13 cellular contexts compared by ENCODE assay signal in the genomic region with DNA sequence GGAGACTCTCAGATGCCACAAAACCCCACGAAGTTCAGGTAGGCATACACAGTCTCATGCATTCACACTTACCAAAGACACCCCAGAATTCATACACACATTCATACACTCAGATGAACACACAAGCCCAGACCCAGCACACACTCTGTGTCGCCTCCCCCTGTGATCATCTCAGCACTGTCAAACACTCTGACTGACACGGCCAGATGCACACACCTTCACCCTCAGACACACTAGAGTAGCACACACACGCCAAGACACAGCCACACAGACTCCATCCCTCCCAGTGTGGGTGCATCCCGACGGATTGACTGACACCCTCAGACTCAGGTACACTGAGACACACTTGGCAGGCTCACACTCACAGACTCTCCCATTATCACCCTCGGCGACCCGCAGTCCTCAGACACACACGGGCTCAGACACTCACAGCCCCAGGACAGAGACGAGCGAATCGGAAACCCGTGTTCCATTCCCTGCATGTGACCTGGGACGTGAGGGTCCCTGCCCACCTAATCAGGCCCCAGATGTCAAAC. TPM values are rescaled to one million over a fixed set of nuclear protein-coding genes. Genes with fewer than 3 reads are reported as not detected.
A peak's percentile ranks its signal among the peaks of the same experiment; 100 is the strongest.
DNase-seq lines count a peak whose midpoint lies in the region; ATAC-seq and TF ChIP-seq lines count a peak whose summit lies in the region.
"Had no signal": no experiment of that assay in that cellular context is flagged by ENCODE, and none has a peak within 500 bp of the region (broad histone marks: within the 10 kb centered on the region; RNA-seq: fewer than 3 reads in every experiment).

No MANE protein-coding gene starts in this region.

- H4K20me1 ChIP-seq in neural cell (ENCODE audit: insufficient read depth): no peaks in the 10 kb centered on the region

- no peaks in the 10 kb centered on the region for H3K9me2 ChIP-seq in neural cell (ENCODE audit: insufficient read depth, low read length)

- no peak for ATAC-seq in RWPE2 (ENCODE audit: low read depth)
- ATAC-seq in HG02610 (IDR thresholded peaks at IDR 0.05; ENCODE audit: unreplicated experiment): no peak
- ATAC-seq in GM19328 (IDR thresholded peaks at IDR 0.05; ENCODE audit: unreplicated experiment): no peak
- no peak for ATAC-seq in HG02840 (IDR thresholded peaks at IDR 0.05; ENCODE audit: low FRiP score, unreplicated experiment)

- H3K9me3 ChIP-seq in RWPE2 (ENCODE audit: severe bottlenecking): peaks cover 5% of the 10 kb centered on the region
- peaks cover 4% of the 10 kb centered on the region for H3K9me3 ChIP-seq in endodermal cell (ENCODE audit: control insufficient read depth, low read length)
- H3K9me3 ChIP-seq in neural cell (ENCODE audit: low read length): no peaks in the 10 kb centered on the region

- H2AFZ ChIP-seq in neural cell (ENCODE audit: low read depth, low read length): peak overlapping the region; percentile 83

- DNase-seq in GM13976 (ENCODE audit: low spot score) (peak; percentile 17), RWPE2 (ENCODE audit: low spot score) (peak; percentile 74), endodermal cell (peak; percentile 37), H7 (no peak)
- DNase-seq: gastrocnemius medialis, MG63, OCI-M1, transverse colon had no signal

- H3K79me2 ChIP-seq in neural cell (replicated peaks; ENCODE audit: insufficient read depth, low read length): peaks cover 15% of the 10 kb centered on the region

- no peaks in the 10 kb centered on the region for H3K9me3 Mint-ChIP-seq in endodermal cell

- H3K4me3 ChIP-seq in RWPE2 (ENCODE audit: severe bottlenecking) (no peak overlapping the region), endodermal cell (ENCODE audit: low read length) (peak overlapping the region; percentile 34), neural cell (ENCODE audit: low read length) (peak overlapping the region; percentile 76), H7 (ENCODE audit: insufficient read depth, low read depth, low read length) (no peak overlapping the region)
- H3K4me3 ChIP-seq: MG63 had no signal

- no peaks in the 10 kb centered on the region for H3F3A ChIP-seq in neural cell (ENCODE audit: insufficient read depth, low read length, poor library complexity, severe bottlenecking)

- H3K4me1 Mint-ChIP-seq in endodermal cell: peaks cover 10% of the 10 kb centered on the region

- TF ChIP-seq RAD21 in neural cell (conservative IDR thresholded peaks at IDR 0.05): no peak

- no peaks in the 10 kb centered on the region for H3K36me3 Mint-ChIP-seq in endodermal cell (ENCODE audit: low read depth)

- TF ChIP-seq CTCF in GM13976 (IDR thresholded peaks at IDR 0.05; ENCODE audit: borderline replicate concordance, control extremely low read depth, extremely low read depth, insufficient read depth, missing control alignments): no peak
- TF ChIP-seq CTCF in RWPE2 (IDR thresholded peaks at IDR 0.05; ENCODE audit: poor library complexity, severe bottlenecking): no peak
- no peak for TF ChIP-seq CTCF in endodermal cell (conservative IDR thresholded peaks at IDR 0.05)
- TF ChIP-seq CTCF in neural cell (IDR thresholded peaks at IDR 0.05; ENCODE audit: poor library complexity, severe bottlenecking): no peak

- H3K9ac ChIP-seq in endodermal cell (ENCODE audit: extremely low read depth, low read length, poor library complexity, severe bottlenecking) (no peak overlapping the region), neural cell (ENCODE audit: low read length) (peak overlapping the region; percentile 82)

- WGBS in endodermal cell (ENCODE audit: insufficient coverage in 1 of 2, insufficient read length in 1 of 2), 2 experiments: 88 to 90% methylated on average over 13 to 15 of the region's 15 CpGs

- H3K4me1 ChIP-seq in RWPE2 (ENCODE audit: insufficient read depth, poor library complexity, severe bottlenecking) (no peaks in the 10 kb centered on the region), endodermal cell (ENCODE audit: control insufficient read depth, insufficient read depth, low read length) (no peaks in the 10 kb centered on the region)

- TF ChIP-seq EP300 in neural cell (conservative IDR thresholded peaks at IDR 0.05; ENCODE audit: poor library complexity, severe bottlenecking): no peak

- H3K4me2 ChIP-seq in neural cell (ENCODE audit: low read length): peak overlapping the region; percentile 73

- H3K27ac ChIP-seq in RWPE2 (ENCODE audit: poor library complexity, severe bottlenecking) (no peak overlapping the region), endodermal cell (ENCODE audit: low read depth, low read length) (no peak overlapping the region), neural cell (ENCODE audit: low read length) (peak overlapping the region; percentile 49)
- H3K27ac ChIP-seq: gastrocnemius medialis, transverse colon had no signal

- H3K4me3 Mint-ChIP-seq in endodermal cell: peak overlapping the region; percentile 48

- in situ Hi-C loops in GM13976 (cut with MboI; ENCODE audit: low sequenced_read_pairs, unreplicated experiment): no loop called here

- H3K36me3 ChIP-seq in RWPE2 (ENCODE audit: low read depth) (no peaks in the 10 kb centered on the region), endodermal cell (ENCODE audit: control insufficient read depth, insufficient read depth, low read length) (no peaks in the 10 kb centered on the region), neural cell (ENCODE audit: insufficient read depth, low read length) (no peaks in the 10 kb centered on the region), H7 (replicated peaks; ENCODE audit: control insufficient read depth, insufficient read depth, low read length) (no peaks in the 10 kb centered on the region)
- H3K36me3 ChIP-seq: gastrocnemius medialis, MG63, transverse colon had no signal

- peaks cover 66% of the 10 kb centered on the region for H3K27me3 ChIP-seq in RWPE2 (ENCODE audit: insufficient read depth, poor library complexity, severe bottlenecking)
- peaks cover 68% of the 10 kb centered on the region for H3K27me3 ChIP-seq in endodermal cell (ENCODE audit: control insufficient read depth, insufficient read depth, low read length, poor library complexity, severe bottlenecking)
- H3K27me3 ChIP-seq in neural cell (ENCODE audit: insufficient read depth, low read depth, low read length): peaks cover 8% of the 10 kb centered on the region
- peaks cover 52% of the 10 kb centered on the region for H3K27me3 ChIP-seq in H7 (ENCODE audit: control insufficient read depth, insufficient read depth, low read length)

- peaks cover 68% of the 10 kb centered on the region for H3K27me3 Mint-ChIP-seq in endodermal cell (ENCODE audit: insufficient read depth)

- H3K27ac Mint-ChIP-seq in endodermal cell: no peak overlapping the region

TF ChIP-seq in neural cell, 6 proteins besides CTCF, POLR2A, EP300 and RAD21:
- TF ChIP-seq MXI1 (conservative IDR thresholded peaks at IDR 0.05; ENCODE audit: poor library complexity, severe bottlenecking) (no peak), SMC3 (conservative IDR thresholded peaks at IDR 0.05; ENCODE audit: poor library complexity) (no peak), EZH2 (IDR thresholded peaks at IDR 0.05; ENCODE audit: borderline replicate concordance, insufficient read depth, low read length, poor library complexity, severe bottlenecking) (no peak), POLR2AphosphoS5 (IDR thresholded peaks at IDR 0.05) (no peak), TAF1 (IDR thresholded peaks at IDR 0.05; ENCODE audit: low read depth) (no peak)
- TF ChIP-seq, protein P1, sequence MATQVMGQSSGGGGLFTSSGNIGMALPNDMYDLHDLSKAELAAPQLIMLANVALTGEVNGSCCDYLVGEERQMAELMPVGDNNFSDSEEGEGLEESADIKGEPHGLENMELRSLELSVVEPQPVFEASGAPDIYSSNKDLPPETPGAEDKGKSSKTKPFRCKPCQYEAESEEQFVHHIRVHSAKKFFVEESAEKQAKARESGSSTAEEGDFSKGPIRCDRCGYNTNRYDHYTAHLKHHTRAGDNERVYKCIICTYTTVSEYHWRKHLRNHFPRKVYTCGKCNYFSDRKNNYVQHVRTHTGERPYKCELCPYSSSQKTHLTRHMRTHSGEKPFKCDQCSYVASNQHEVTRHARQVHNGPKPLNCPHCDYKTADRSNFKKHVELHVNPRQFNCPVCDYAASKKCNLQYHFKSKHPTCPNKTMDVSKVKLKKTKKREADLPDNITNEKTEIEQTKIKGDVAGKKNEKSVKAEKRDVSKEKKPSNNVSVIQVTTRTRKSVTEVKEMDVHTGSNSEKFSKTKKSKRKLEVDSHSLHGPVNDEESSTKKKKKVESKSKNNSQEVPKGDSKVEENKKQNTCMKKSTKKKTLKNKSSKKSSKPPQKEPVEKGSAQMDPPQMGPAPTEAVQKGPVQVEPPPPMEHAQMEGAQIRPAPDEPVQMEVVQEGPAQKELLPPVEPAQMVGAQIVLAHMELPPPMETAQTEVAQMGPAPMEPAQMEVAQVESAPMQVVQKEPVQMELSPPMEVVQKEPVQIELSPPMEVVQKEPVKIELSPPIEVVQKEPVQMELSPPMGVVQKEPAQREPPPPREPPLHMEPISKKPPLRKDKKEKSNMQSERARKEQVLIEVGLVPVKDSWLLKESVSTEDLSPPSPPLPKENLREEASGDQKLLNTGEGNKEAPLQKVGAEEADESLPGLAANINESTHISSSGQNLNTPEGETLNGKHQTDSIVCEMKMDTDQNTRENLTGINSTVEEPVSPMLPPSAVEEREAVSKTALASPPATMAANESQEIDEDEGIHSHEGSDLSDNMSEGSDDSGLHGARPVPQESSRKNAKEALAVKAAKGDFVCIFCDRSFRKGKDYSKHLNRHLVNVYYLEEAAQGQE (IDR thresholded peaks at IDR 0.05; ENCODE audit: borderline replicate concordance): no peak

RNA-seq across cellular contexts. Expression of a gene that starts 0.9 kb away (rescaled TPM):
- total RNA-seq in endodermal cell: 10 to 100 TPM in 1 of 2 donors, 1 to 10 TPM in 1; 4.3 to 13.0 TPM
- polyA plus RNA-seq in endodermal cell (2013, experiment 1 of 2): 13.4 TPM
- 11.1 TPM for polyA plus RNA-seq in endodermal cell (2013, experiment 2 of 2)
- polyA plus RNA-seq in neural cell: 40.6 and 47.2 TPM in 2 replicates
- polyA minus RNA-seq in neural cell: 85.7 and 87.6 TPM in 2 replicates
- total RNA-seq in H7 (2014; rRNA removed; shearing (Covaris generic)): 2.7 and 3.1 TPM in 2 replicates
- total RNA-seq: T-helper 1 cell treated with Interleukin-12 subunit alpha and Interleukin-12 subunit beta and Interleukin-4 antibody, amounts not matched to agents 30 ng/mL and 1 ng/mL, for 36 hours had no signal

Comparison
In these comparisons a context has a peak if more than half of its experiments do, and no peak if none do; other contexts are left out.
1. H3K4me3 ChIP-seq: peak in endodermal cell (single experiment) and neural cell (single experiment); none in RWPE2 (single experiment) and H7 (single experiment).